16 cellular contexts compared by ENCODE assay signal in the genomic region with DNA sequence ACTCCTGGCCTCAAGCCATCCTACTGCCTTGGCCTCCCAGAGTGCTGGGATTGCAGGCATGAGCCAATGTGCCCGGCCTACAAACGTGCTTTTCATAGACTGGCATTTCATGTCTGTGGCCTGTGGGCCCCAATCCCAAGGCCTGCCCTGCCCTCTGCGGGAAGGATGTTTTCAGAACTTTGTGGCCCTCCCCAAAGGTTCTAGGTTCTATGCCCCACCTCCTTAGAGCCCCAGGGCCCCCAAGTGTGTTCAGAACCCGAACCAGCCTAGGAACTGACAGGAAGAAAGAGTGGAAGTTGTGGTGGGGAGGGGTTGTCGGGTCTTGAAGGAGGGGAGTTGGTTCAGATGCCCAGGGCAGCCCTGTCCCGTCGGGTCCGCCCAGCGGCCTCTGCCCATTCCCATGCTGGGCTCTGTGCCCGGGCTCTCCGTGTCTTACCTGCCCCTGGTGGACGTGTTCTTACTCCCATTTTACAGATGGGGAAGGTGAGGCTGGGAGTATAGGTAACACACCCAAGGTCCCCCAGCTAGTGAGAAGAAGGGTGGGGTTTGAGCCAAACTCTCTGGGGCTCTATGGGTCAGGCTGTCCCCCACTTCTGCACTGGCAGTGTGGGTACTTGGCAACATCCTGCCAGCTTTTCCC.
DNase-seq lines count a peak whose midpoint lies in the region; ATAC-seq, FAIRE-seq and TF ChIP-seq lines count a peak whose summit lies in the region.
"Had no signal": no experiment of that assay in that cellular context is flagged by ENCODE, and none has a peak within 500 bp of the region (broad histone marks: within the 10 kb centered on the region; RNA-seq: fewer than 3 reads in every experiment).

No MANE protein-coding gene starts in this region.

- H3K27ac Mint-ChIP-seq in endothelial cell (ENCODE audit: unreplicated experiment), result no peak overlapping the region
- no peak overlapping the region for H3K27ac Mint-ChIP-seq in nephron progenitor cell
- H3K27ac Mint-ChIP-seq in activated naive CD8-positive, alpha-beta T cell treated with anti-CD3 and anti-CD28 coated beads, Interleukin-2, amount 50 U/mL, for 24 hours, result no peak overlapping the region
- H3K27ac Mint-ChIP-seq: activated CD8-positive, alpha-beta T cell treated with anti-CD3 and anti-CD28 coated beads for 36 hours; CD4-positive, alpha-beta T cell had no signal

- H3K4me3 ChIP-seq in uterus, result no peak overlapping the region
- H3K4me3 ChIP-seq: psoas muscle had no signal

- H3K36me3 ChIP-seq in uterus, result no peaks in the 10 kb centered on the region

- ATAC-seq in Right ventricle myocardium superior (ENCODE audit: poor library complexity), result peak; percentile 5
- ATAC-seq in left cardiac atrium, result no peak
- no peak for ATAC-seq in HG03039 (IDR thresholded peaks at IDR 0.05; ENCODE audit: unreplicated experiment)
- ATAC-seq in activated naive CD8-positive, alpha-beta T cell treated with anti-CD3 and anti-CD28 coated beads, Interleukin-2, amount 50 U/mL, for 24 hours, result no peak
- ATAC-seq: activated CD8-positive, alpha-beta T cell treated with anti-CD3 and anti-CD28 coated beads for 36 hours had no signal

- peaks cover 4% of the 10 kb centered on the region for H3K9me3 Mint-ChIP-seq in endothelial cell (ENCODE audit: unreplicated experiment)
- H3K9me3 Mint-ChIP-seq in nephron progenitor cell, result peaks cover 12% of the 10 kb centered on the region
- peaks cover 11% of the 10 kb centered on the region for H3K9me3 Mint-ChIP-seq in activated naive CD8-positive, alpha-beta T cell treated with anti-CD3 and anti-CD28 coated beads, Interleukin-2, amount 50 U/mL, for 24 hours
- H3K9me3 Mint-ChIP-seq: CD4-positive, alpha-beta T cell had no signal

- H3K36me3 Mint-ChIP-seq in endothelial cell (ENCODE audit: low read depth, unreplicated experiment), result peaks cover 3% of the 10 kb centered on the region
- peaks cover 4% of the 10 kb centered on the region for H3K36me3 Mint-ChIP-seq in nephron progenitor cell (ENCODE audit: low read depth)
- no peaks in the 10 kb centered on the region for H3K36me3 Mint-ChIP-seq in activated naive CD8-positive, alpha-beta T cell treated with anti-CD3 and anti-CD28 coated beads, Interleukin-2, amount 50 U/mL, for 24 hours (ENCODE audit: low read depth)

- peaks cover 3% of the 10 kb centered on the region for H3K27me3 Mint-ChIP-seq in endothelial cell (ENCODE audit: unreplicated experiment)
- peaks cover 7% of the 10 kb centered on the region for H3K27me3 Mint-ChIP-seq in nephron progenitor cell (ENCODE audit: low read depth, poor library complexity)
- H3K27me3 Mint-ChIP-seq in activated naive CD8-positive, alpha-beta T cell treated with anti-CD3 and anti-CD28 coated beads, Interleukin-2, amount 50 U/mL, for 24 hours, result peaks cover 5% of the 10 kb centered on the region
- H3K27me3 Mint-ChIP-seq: activated CD8-positive, alpha-beta T cell treated with anti-CD3 and anti-CD28 coated beads for 36 hours had no signal

- peak overlapping the region; percentile 83 for H3K27ac ChIP-seq in uterus
- H3K27ac ChIP-seq: psoas muscle had no signal

- H3K4me1 Mint-ChIP-seq in endothelial cell (ENCODE audit: unreplicated experiment), result peaks cover 5% of the 10 kb centered on the region
- peaks cover 31% of the 10 kb centered on the region for H3K4me1 Mint-ChIP-seq in nephron progenitor cell
- H3K4me1 Mint-ChIP-seq in activated naive CD8-positive, alpha-beta T cell treated with anti-CD3 and anti-CD28 coated beads, Interleukin-2, amount 50 U/mL, for 24 hours, result peaks cover 3% of the 10 kb centered on the region

- no peaks in the 10 kb centered on the region for H3K9me3 ChIP-seq in uterus
- H3K9me3 ChIP-seq: psoas muscle, SK-N-SH had no signal

- intact Hi-C loops in Right ventricle myocardium superior (cut with DNase I) (no loop called here), left cardiac atrium (cut with DNase I) (no loop called here), uterus (cut with DNase I; ENCODE audit: low total_unique reads) (no loop called here)

- no peaks in the 10 kb centered on the region for H3K27me3 ChIP-seq in uterus

- TF ChIP-seq CTCF in endothelial cell (IDR thresholded peaks at IDR 0.05; ENCODE audit: unreplicated experiment) (no peak), nephron progenitor cell (IDR thresholded peaks at IDR 0.05) (no peak), uterus (IDR thresholded peaks at IDR 0.05) (no peak)

- no peaks in the 10 kb centered on the region for H3K4me1 ChIP-seq in uterus

- H3K4me3 Mint-ChIP-seq in endothelial cell (ENCODE audit: unreplicated experiment) (peak overlapping the region; percentile 82), nephron progenitor cell (peak overlapping the region; percentile 9)
- H3K4me3 Mint-ChIP-seq in activated naive CD8-positive, alpha-beta T cell treated with anti-CD3 and anti-CD28 coated beads, Interleukin-2, amount 50 U/mL, for 24 hours, result no peak overlapping the region
- H3K4me3 Mint-ChIP-seq: activated CD8-positive, alpha-beta T cell treated with anti-CD3 and anti-CD28 coated beads for 36 hours; CD4-positive, alpha-beta T cell had no signal

- peak; percentile 37 for DNase-seq in Right ventricle myocardium superior
- DNase-seq in left cardiac atrium, result no peak
- DNase-seq in endothelial cell (ENCODE audit: low spot score), result no peak
- no peak for DNase-seq in nephron progenitor cell
- DNase-seq in uterus, result no peak
- no peak for DNase-seq in activated naive CD8-positive, alpha-beta T cell treated with anti-CD3 and anti-CD28 coated beads, Interleukin-2, amount 50 U/mL, for 24 hours
- no peak for DNase-seq in urothelium cell line (ENCODE audit: low spot score)
- DNase-seq: activated CD8-positive, alpha-beta T cell treated with anti-CD3 and anti-CD28 coated beads for 36 hours; CD4-positive, alpha-beta T cell; dermis blood vessel endothelial cell; DMS79 treated with DMSO at 0.1 percent for 48 hours; GOT3; NCI-H2029; psoas muscle had no signal

- TF ChIP-seq POLR2A in uterus (IDR thresholded peaks at IDR 0.05), result no peak

- FAIRE-seq in urothelium cell line (lab: Jason Lieb, UNC), result no peak
